In genomic region chr2:150174396-150174795, GRCh38 we compare ENCODE assay signal across 17 cellular contexts.
"Had no signal": no experiment of that assay in that cellular context is flagged by ENCODE, and none has a peak within 500 bp of the region (broad histone marks: within the 10 kb centered on the region; RNA-seq: fewer than 3 reads in every experiment).

No MANE protein-coding gene starts in this region.

- H3K27me3 ChIP-seq: colonic mucosa, foreskin keratinocyte, neutrophil, testis, tibial nerve, upper lobe of right lung, vagina had no signal

- H3K36me3 ChIP-seq: colonic mucosa, neutrophil, tibial nerve, upper lobe of right lung, vagina had no signal

- DNase-seq: colonic mucosa; dermis blood vessel endothelial cell; erythroblast; foreskin keratinocyte; mammary epithelial cell; naive thymus-derived CD8-positive, alpha-beta T cell; psoas muscle; retina; stimulated activated CD4-positive, alpha-beta T cell treated with anti-CD3 and anti-CD28 coated beads, Interleukin-12 subunit alpha, Interleukin-12 subunit beta, amount 100 ng/mL, for 4 hours; stimulated activated naive CD4-positive, alpha-beta T cell treated with Interleukin-2 at 50 U/mL for 16 hours; testis; upper lobe of right lung had no signal

- ATAC-seq: foreskin keratinocyte; naive thymus-derived CD8-positive, alpha-beta T cell; psoas muscle; sciatic nerve; upper lobe of right lung had no signal

- H3K9me3 ChIP-seq: colonic mucosa, neutrophil, psoas muscle, testis, upper lobe of right lung, vagina had no signal

- H3K4me3 ChIP-seq: colonic mucosa, psoas muscle, skin epidermis, testis, tibial nerve, upper lobe of right lung, vagina had no signal

- H3K27ac ChIP-seq: colonic mucosa, foreskin keratinocyte, neutrophil, psoas muscle, skin epidermis, testis, tibial nerve, upper lobe of right lung, vagina had no signal

- H3K4me1 ChIP-seq: colonic mucosa, foreskin keratinocyte, psoas muscle, testis, upper lobe of right lung had no signal
